17 cellular contexts compared by ENCODE assay signal in genomic region chr6:130585587-130585986, GRCh38.
DNase-seq lines count a peak whose midpoint lies in the region; ATAC-seq and TF ChIP-seq lines count a peak whose summit lies in the region.
"Had no signal": no experiment of that assay in that cellular context is flagged by ENCODE, and none has a peak within 500 bp of the region (broad histone marks: within the 10 kb centered on the region; RNA-seq: fewer than 3 reads in every experiment).

No MANE protein-coding gene starts in this region.

- H3K9me3 Mint-ChIP-seq in activated T-cell treated with anti-CD3 and anti-CD28 coated beads, Interleukin-2, amount 50 U/mL, for 72 hours = no peaks in the 10 kb centered on the region
- no peaks in the 10 kb centered on the region for H3K9me3 Mint-ChIP-seq in activated T-cell treated with anti-CD3 and anti-CD28 coated beads, Interleukin-2, amount 50 U/mL, for 4 hours
- no peaks in the 10 kb centered on the region for H3K9me3 Mint-ChIP-seq in activated T-helper 17 cell treated with anti-CD3 and anti-CD28 coated beads, Interleukin-2, amount 50 U/mL, for 72 hours
- H3K9me3 Mint-ChIP-seq in naive thymus-derived CD8-positive, alpha-beta T cell = peaks cover 0 to 10% (median 0%) of the 10 kb centered on the region in 9 donors
- H3K9me3 Mint-ChIP-seq in endodermal cell = no peaks in the 10 kb centered on the region
- H3K9me3 Mint-ChIP-seq: GM23338 had no signal

- H3K36me3 ChIP-seq in endodermal cell (ENCODE audit: control insufficient read depth, insufficient read depth, low read length) = no peaks in the 10 kb centered on the region
- H3K36me3 ChIP-seq: SJCRH30 had no signal

- 86 to 100% methylated on average over 1 to 5 of the region's 5 CpGs for WGBS in endodermal cell (ENCODE audit: insufficient coverage in 1 of 2, insufficient read length in 1 of 2), 2 experiments

- H3K9me3 ChIP-seq in endodermal cell (ENCODE audit: control insufficient read depth, low read length) = no peaks in the 10 kb centered on the region
- H3K9me3 ChIP-seq: SJCRH30 had no signal

- H3K4me3 ChIP-seq in endodermal cell (ENCODE audit: low read length) = no peak overlapping the region
- H3K4me3 ChIP-seq: GM23338, SJCRH30 had no signal

- intact Hi-C loops in Right ventricle myocardium inferior (cut with DNase I) = no loop called here

- H3K4me3 Mint-ChIP-seq in activated T-cell treated with anti-CD3 and anti-CD28 coated beads, Interleukin-2, amount 50 U/mL, for 72 hours = no peak overlapping the region
- H3K4me3 Mint-ChIP-seq in activated T-cell treated with anti-CD3 and anti-CD28 coated beads, Interleukin-2, amount 50 U/mL, for 4 hours = no peak overlapping the region
- H3K4me3 Mint-ChIP-seq in activated T-helper 17 cell treated with anti-CD3 and anti-CD28 coated beads, Interleukin-2, amount 50 U/mL, for 72 hours = peak overlapping the region; percentile 42
- H3K4me3 Mint-ChIP-seq in naive thymus-derived CD8-positive, alpha-beta T cell = peak overlapping the region in 6 of 10 donors; percentile 1 to 50 (median 22)
- H3K4me3 Mint-ChIP-seq in endodermal cell = no peak overlapping the region
- H3K4me3 Mint-ChIP-seq: GM23338 had no signal

- H3K27ac ChIP-seq in endodermal cell (ENCODE audit: low read depth, low read length) = no peak overlapping the region
- H3K27ac ChIP-seq: SJCRH30 had no signal

- ATAC-seq in activated T-cell treated with anti-CD3 and anti-CD28 coated beads, Interleukin-2, amount 50 U/mL, for 72 hours (replicated peaks in 1 of 2) = peak; percentile 30 to 40
- ATAC-seq in activated T-cell treated with anti-CD3 and anti-CD28 coated beads, Interleukin-2, amount 50 U/mL, for 4 hours = no peak
- peak; percentile 87 for ATAC-seq in activated T-helper 17 cell treated with anti-CD3 and anti-CD28 coated beads, Interleukin-2, amount 50 U/mL, for 72 hours (replicated peaks)
- peak in 1 of 2 donors; percentile 20 for ATAC-seq in naive thymus-derived CD8-positive, alpha-beta T cell
- ATAC-seq in Right ventricle myocardium inferior = no peak
- ATAC-seq: GM23338 had no signal

- H3K27me3 ChIP-seq in endodermal cell (ENCODE audit: control insufficient read depth, insufficient read depth, low read length, poor library complexity, severe bottlenecking) = no peaks in the 10 kb centered on the region
- H3K27me3 ChIP-seq: SJCRH30 had no signal

- H3K27me3 Mint-ChIP-seq in activated T-cell treated with anti-CD3 and anti-CD28 coated beads, Interleukin-2, amount 50 U/mL, for 72 hours (ENCODE audit: low read depth) = no peaks in the 10 kb centered on the region
- H3K27me3 Mint-ChIP-seq in activated T-cell treated with anti-CD3 and anti-CD28 coated beads, Interleukin-2, amount 50 U/mL, for 4 hours (ENCODE audit: low read depth) = no peaks in the 10 kb centered on the region
- no peaks in the 10 kb centered on the region for H3K27me3 Mint-ChIP-seq in activated T-helper 17 cell treated with anti-CD3 and anti-CD28 coated beads, Interleukin-2, amount 50 U/mL, for 72 hours
- H3K27me3 Mint-ChIP-seq in naive thymus-derived CD8-positive, alpha-beta T cell = no peaks in the 10 kb centered on the region
- H3K27me3 Mint-ChIP-seq in endodermal cell (ENCODE audit: insufficient read depth) = no peaks in the 10 kb centered on the region
- H3K27me3 Mint-ChIP-seq: CD4-positive, CD25-positive, alpha-beta regulatory T cell had no signal

- no peak for TF ChIP-seq CTCF in GM13976 (IDR thresholded peaks at IDR 0.05; ENCODE audit: borderline replicate concordance, control extremely low read depth, extremely low read depth, insufficient read depth, missing control alignments)
- TF ChIP-seq CTCF in endodermal cell (conservative IDR thresholded peaks at IDR 0.05) = no peak

- POLR2A ChIA-PET in naive thymus-derived CD8-positive, alpha-beta T cell (lab: Charles Lee) = no interaction called here

- H3K36me3 Mint-ChIP-seq in activated T-cell treated with anti-CD3 and anti-CD28 coated beads, Interleukin-2, amount 50 U/mL, for 72 hours (ENCODE audit: insufficient read depth in 2 of 2) = no peaks in the 10 kb centered on the region
- peaks cover 1% of the 10 kb centered on the region for H3K36me3 Mint-ChIP-seq in activated T-cell treated with anti-CD3 and anti-CD28 coated beads, Interleukin-2, amount 50 U/mL, for 4 hours (ENCODE audit: insufficient read depth)
- H3K36me3 Mint-ChIP-seq in activated T-helper 17 cell treated with anti-CD3 and anti-CD28 coated beads, Interleukin-2, amount 50 U/mL, for 72 hours (ENCODE audit: low read depth) = no peaks in the 10 kb centered on the region
- H3K36me3 Mint-ChIP-seq in naive thymus-derived CD8-positive, alpha-beta T cell = no peaks in the 10 kb centered on the region
- H3K36me3 Mint-ChIP-seq in endodermal cell (ENCODE audit: low read depth) = no peaks in the 10 kb centered on the region
- H3K36me3 Mint-ChIP-seq: CD4-positive, CD25-positive, alpha-beta regulatory T cell had no signal

- no peaks in the 10 kb centered on the region for H3K4me1 ChIP-seq in endodermal cell (ENCODE audit: control insufficient read depth, insufficient read depth, low read length)
- H3K4me1 ChIP-seq: SJCRH30 had no signal

- H3K4me1 Mint-ChIP-seq in activated T-cell treated with anti-CD3 and anti-CD28 coated beads, Interleukin-2, amount 50 U/mL, for 72 hours (ENCODE audit: low read depth) = peaks cover 24% of the 10 kb centered on the region
- H3K4me1 Mint-ChIP-seq in activated T-cell treated with anti-CD3 and anti-CD28 coated beads, Interleukin-2, amount 50 U/mL, for 4 hours (ENCODE audit: low read depth) = peaks cover 10% of the 10 kb centered on the region
- peaks cover 10% of the 10 kb centered on the region for H3K4me1 Mint-ChIP-seq in activated T-helper 17 cell treated with anti-CD3 and anti-CD28 coated beads, Interleukin-2, amount 50 U/mL, for 72 hours
- peaks cover 5 to 17% (median 10%) of the 10 kb centered on the region in 4 donors for H3K4me1 Mint-ChIP-seq in naive thymus-derived CD8-positive, alpha-beta T cell
- peaks cover 5% of the 10 kb centered on the region for H3K4me1 Mint-ChIP-seq in endodermal cell
- H3K4me1 Mint-ChIP-seq: GM23338 had no signal

- DNase-seq in activated T-cell treated with anti-CD3 and anti-CD28 coated beads, Interleukin-2, amount 50 U/mL, for 72 hours = no peak
- no peak for DNase-seq in activated T-cell treated with anti-CD3 and anti-CD28 coated beads, Interleukin-2, amount 50 U/mL, for 4 hours
- DNase-seq in M059J (ENCODE audit: low read depth) = peak; percentile 76
- DNase-seq in naive thymus-derived CD8-positive, alpha-beta T cell = no peak
- DNase-seq in GM13976 (ENCODE audit: low spot score) = no peak
- no peak for DNase-seq in Right ventricle myocardium inferior (ENCODE audit: missing footprints)
- DNase-seq in endodermal cell = no peak
- DNase-seq: ACHN; CD4-positive, CD25-positive, alpha-beta regulatory T cell; DMS79 treated with DMSO at 0.1 percent for 48 hours; GDM1; Kasumi-1; NCI-H1930; NCI-H510A treated with DMSO at 0.1 percent for 48 hours; SJCRH30 had no signal

- in situ Hi-C loops in GM13976 (cut with MboI; ENCODE audit: low sequenced_read_pairs, unreplicated experiment) = no loop called here

- H3K9ac ChIP-seq in endodermal cell (ENCODE audit: extremely low read depth, low read length, poor library complexity, severe bottlenecking) = no peak overlapping the region

- no peak overlapping the region for H3K27ac Mint-ChIP-seq in activated T-cell treated with anti-CD3 and anti-CD28 coated beads, Interleukin-2, amount 50 U/mL, for 72 hours
- H3K27ac Mint-ChIP-seq in activated T-helper 17 cell treated with anti-CD3 and anti-CD28 coated beads, Interleukin-2, amount 50 U/mL, for 72 hours = peak overlapping the region; percentile 35
- H3K27ac Mint-ChIP-seq in naive thymus-derived CD8-positive, alpha-beta T cell = peak overlapping the region in 1 of 10 donors; percentile 6
- no peak overlapping the region for H3K27ac Mint-ChIP-seq in endodermal cell
- H3K27ac Mint-ChIP-seq: CD4-positive, CD25-positive, alpha-beta regulatory T cell; GM23338 had no signal

Comparison
In these comparisons a context has a peak if more than half of its experiments do, and no peak if none do; other contexts are left out.
1. ATAC-seq: peak in activated T-cell treated with anti-CD3 and anti-CD28 coated beads, Interleukin-2, amount 50 U/mL, for 72 hours (2 of 2) and activated T-helper 17 cell treated with anti-CD3 and anti-CD28 coated beads, Interleukin-2, amount 50 U/mL, for 72 hours (single experiment); none in activated T-cell treated with anti-CD3 and anti-CD28 coated beads, Interleukin-2, amount 50 U/mL, for 4 hours (0 of 2) and Right ventricle myocardium inferior (single experiment).
2. H3K4me3 Mint-ChIP-seq: peak in activated T-helper 17 cell treated with anti-CD3 and anti-CD28 coated beads, Interleukin-2, amount 50 U/mL, for 72 hours (single experiment) and naive thymus-derived CD8-positive, alpha-beta T cell (6 of 10); none in activated T-cell treated with anti-CD3 and anti-CD28 coated beads, Interleukin-2, amount 50 U/mL, for 72 hours (0 of 2), activated T-cell treated with anti-CD3 and anti-CD28 coated beads, Interleukin-2, amount 50 U/mL, for 4 hours (single experiment) and endodermal cell (single experiment).